Comparison of ENCODE assay signal across 8 cellular contexts in genomic region chr15:44853304-44853950, GRCh38.
DNase-seq lines count a peak whose midpoint lies in the region; ATAC-seq and TF ChIP-seq lines count a peak whose summit lies in the region.
"Not testable (repeated sequence)": the region's sequence is repeated elsewhere in the genome, so short reads cannot be mapped to it uniquely, and the experiment has no call there.

No MANE protein-coding gene starts in this region.

- not testable (repeated sequence) for H3K27me3 ChIP-seq in Panc1 (ENCODE audit: control insufficient read depth, insufficient read depth, low read length)

- not testable (repeated sequence) for BruUV-seq in Panc1 (replicated peaks; lab: Mats Ljungman, UMichigan)

- not testable (repeated sequence) for H3K36me3 ChIP-seq in Panc1 (ENCODE audit: control insufficient read depth, insufficient read depth, low read length)

- DNase-seq in COR-L47 (lab: John Stamatoyannopoulos, UW): peak; percentile 34
- DNase-seq in Kasumi-1 (lab: John Stamatoyannopoulos, UW): peak; percentile 7 to 8
- DNase-seq in Panc1 (ENCODE audit: low read depth, low spot score): peak; percentile 71
- DNase-seq in activated CD8-positive, alpha-beta memory T cell treated with anti-CD3 and anti-CD28 coated beads, Interleukin-2, amount 50 U/mL, for 24 hours (ENCODE audit: extremely low read depth): peak; percentile 39
- DNase-seq in epithelial cell of esophagus (ENCODE audit: low read depth): peak; percentile 60
- peak; percentile 70 for DNase-seq in myocyte (ENCODE audit: low read depth)
- DNase-seq in stimulated activated CD8-positive, alpha-beta memory T cell treated with anti-CD3 and anti-CD28 coated beads, Interleukin-4, amount 100 ng/mL, for 4 hours (ENCODE audit: low read depth in 2 of 2, low spot score in 1 of 2): peak; percentile 20 to 39

- CTCF ChIA-PET in Panc1 (lab: Charles Lee): interaction anchor here (0.6 to 1.2 kb wide), 5 partner anchors 81 to 190 kb away, joined by 3 to 4 read pairs (median 3); partner anchors contain the start of gene SPG11

- POLR2A ChIA-PET in Panc1 (lab: Charles Lee): interaction anchor here (0.6 kb wide), 1 partner anchor 15 kb away, joined by 4 read pairs; no protein-coding TSS in a partner anchor

- not testable (repeated sequence) for H3K4me1 ChIP-seq in Panc1 (ENCODE audit: control insufficient read depth, insufficient read depth, low read length)

- in situ Hi-C loops in Panc1 (cut with HindIII; ENCODE audit: low pct_unique_long_range_greater_than_20kb, low sequenced_read_pairs): not testable (repeated sequence)

- intact Hi-C loops in Panc1 (cut with micrococcal nuclease; ENCODE audit: unreplicated experiment): loop anchor here (5.0 kb wide), 1 partner anchor 69 kb away; no protein-coding TSS in a partner anchor

- not testable (repeated sequence) for H3K4me3 ChIP-seq in Panc1 (ENCODE audit: low read depth in 2 of 2, low read length in 2 of 2); epithelial cell of esophagus (ENCODE audit: low read length)

- TF ChIP-seq CTCF in Panc1 (IDR thresholded peaks at IDR 0.05) (peak; percentile 97), epithelial cell of esophagus (IDR thresholded peaks at IDR 0.05; ENCODE audit: insufficient read depth, low read depth, low read length, missing control alignments) (peak; percentile 95)

- not testable (repeated sequence) for H3K27ac ChIP-seq in Panc1 (ENCODE audit: low read length)

- ATAC-seq in GM21367 (IDR thresholded peaks at IDR 0.05; ENCODE audit: unreplicated experiment) (peak; percentile 58), Panc1 (peak; percentile 97)

- H3K9me3 ChIP-seq in Panc1 (ENCODE audit: control insufficient read depth, insufficient read depth, low read depth, low read length): not testable (repeated sequence)

Comparison
In these comparisons a context has a peak if more than half of its experiments do, and no peak if none do; other contexts are left out.
1. DNase-seq: peak in every context shown above with its lines; median percentile 71 in Panc1; 70 in myocyte; 60 in epithelial cell of esophagus; 39 in activated CD8-positive, alpha-beta memory T cell treated with anti-CD3 and anti-CD28 coated beads, Interleukin-2, amount 50 U/mL, for 24 hours; 34 in COR-L47; 30 in stimulated activated CD8-positive, alpha-beta memory T cell treated with anti-CD3 and anti-CD28 coated beads, Interleukin-4, amount 100 ng/mL, for 4 hours; 8 in Kasumi-1.